In the genomic region with DNA sequence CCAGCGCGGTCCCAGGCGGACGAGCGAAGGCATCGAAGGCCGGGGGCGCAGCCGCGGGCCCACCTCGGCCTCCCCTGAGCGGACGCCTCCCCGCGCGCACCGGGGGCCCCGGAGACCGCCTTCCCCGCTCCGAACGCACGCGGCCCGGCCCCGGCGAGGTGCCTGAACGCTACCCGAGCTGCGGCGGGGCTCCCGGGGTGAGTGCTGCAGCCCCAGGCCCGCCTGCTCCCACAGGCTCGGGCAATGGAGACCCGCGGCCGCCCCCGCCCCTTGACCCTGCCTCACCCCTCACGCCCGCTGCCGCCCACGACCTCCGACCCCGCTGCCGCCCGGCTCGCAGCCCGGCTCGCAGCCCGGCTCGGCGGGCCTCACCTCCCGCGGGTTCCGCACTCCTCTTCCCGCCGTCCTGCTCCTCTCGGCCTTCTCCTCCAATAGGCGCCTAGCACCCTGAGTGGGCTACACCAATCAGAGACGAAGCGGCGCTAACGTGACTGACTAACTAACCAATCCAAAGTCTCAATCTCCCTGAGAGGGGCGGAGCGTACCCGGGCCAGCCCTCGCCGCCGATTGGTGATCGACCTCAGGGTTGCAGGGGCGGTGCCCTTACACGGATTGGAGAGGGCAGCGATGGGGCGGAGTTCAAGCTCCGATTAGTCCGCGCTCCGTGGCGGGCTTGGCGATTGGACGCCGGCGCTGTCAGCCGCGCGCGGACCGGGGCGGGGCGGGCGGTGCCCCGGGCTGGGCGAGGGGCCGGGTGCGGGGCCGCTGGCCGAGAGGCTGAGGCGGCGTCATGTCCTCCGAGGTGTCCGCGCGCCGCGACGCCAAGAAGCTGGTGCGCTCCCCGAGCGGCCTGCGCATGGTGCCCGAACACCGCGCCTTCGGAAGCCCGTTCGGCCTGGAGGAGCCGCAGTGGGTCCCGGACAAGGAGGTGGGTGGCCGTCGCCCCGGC, we compare ENCODE assay signal across 1 cellular context.
TF ChIP-seq lines count a peak whose summit lies in the region.

A gene (minus strand): TSS at position 400 of the 949 bp plus-strand sequence. CDS start 4,364 bp downstream, outside the sequence.
A gene (plus strand): TSS at position 759 of the 949 bp plus-strand sequence. CDS start 32 bp downstream, at position 791.

TF ChIP-seq in IMR-90, 13 proteins besides CTCF, POLR2A, EP300 and RAD21 (continued from another document):
- TF ChIP-seq, protein P1, sequence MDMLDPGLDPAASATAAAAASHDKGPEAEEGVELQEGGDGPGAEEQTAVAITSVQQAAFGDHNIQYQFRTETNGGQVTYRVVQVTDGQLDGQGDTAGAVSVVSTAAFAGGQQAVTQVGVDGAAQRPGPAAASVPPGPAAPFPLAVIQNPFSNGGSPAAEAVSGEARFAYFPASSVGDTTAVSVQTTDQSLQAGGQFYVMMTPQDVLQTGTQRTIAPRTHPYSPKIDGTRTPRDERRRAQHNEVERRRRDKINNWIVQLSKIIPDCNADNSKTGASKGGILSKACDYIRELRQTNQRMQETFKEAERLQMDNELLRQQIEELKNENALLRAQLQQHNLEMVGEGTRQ (IDR thresholded peaks at IDR 0.05; ENCODE audit: low read depth, low read length) = peak; percentile 91
- 0 out of 2 replicates have a peak, but pooled peaks have one; percentile 61 for TF ChIP-seq CHD1 (IDR thresholded peaks at IDR 0.05; ENCODE audit: low read depth, low read length)
